Comparison of ENCODE assay signal across 1 cellular context in the genomic region with DNA sequence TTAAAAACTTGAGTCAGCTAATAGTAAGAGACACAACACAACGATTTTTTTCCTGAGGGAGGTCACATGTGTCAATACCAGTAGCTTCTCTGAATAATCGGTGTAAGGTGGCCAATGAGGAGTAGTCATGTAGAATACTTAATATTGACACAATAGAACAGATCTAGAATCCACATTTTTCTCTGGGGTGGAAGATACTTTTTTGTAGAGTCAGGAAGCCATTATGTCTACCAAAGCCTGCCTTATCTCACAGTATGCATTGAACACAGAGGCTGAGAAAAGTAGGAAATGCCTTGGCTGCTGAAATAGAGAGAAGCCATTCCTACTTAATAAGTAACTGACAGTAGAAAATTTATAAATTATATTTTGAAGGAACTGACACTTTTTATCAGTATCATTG.
TF ChIP-seq lines count a peak whose summit lies in the region.

No MANE protein-coding gene starts in this region.

TF ChIP-seq in IMR-90, 13 proteins besides CTCF, POLR2A, EP300 and RAD21:
- TF ChIP-seq CHD1 (IDR thresholded peaks at IDR 0.05; ENCODE audit: low read depth, low read length), result no peak
- TF ChIP-seq SMC3 (IDR thresholded peaks at IDR 0.05; ENCODE audit: low read depth, low read length), result no peak
- no peak for TF ChIP-seq MAZ (IDR thresholded peaks at IDR 0.05; ENCODE audit: borderline replicate concordance, low read depth, low read length)
- TF ChIP-seq, protein P1, sequence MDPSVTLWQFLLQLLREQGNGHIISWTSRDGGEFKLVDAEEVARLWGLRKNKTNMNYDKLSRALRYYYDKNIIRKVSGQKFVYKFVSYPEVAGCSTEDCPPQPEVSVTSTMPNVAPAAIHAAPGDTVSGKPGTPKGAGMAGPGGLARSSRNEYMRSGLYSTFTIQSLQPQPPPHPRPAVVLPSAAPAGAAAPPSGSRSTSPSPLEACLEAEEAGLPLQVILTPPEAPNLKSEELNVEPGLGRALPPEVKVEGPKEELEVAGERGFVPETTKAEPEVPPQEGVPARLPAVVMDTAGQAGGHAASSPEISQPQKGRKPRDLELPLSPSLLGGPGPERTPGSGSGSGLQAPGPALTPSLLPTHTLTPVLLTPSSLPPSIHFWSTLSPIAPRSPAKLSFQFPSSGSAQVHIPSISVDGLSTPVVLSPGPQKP (IDR thresholded peaks at IDR 0.05; ENCODE audit: borderline replicate concordance, low read depth, low read length), result no peak
- TF ChIP-seq MXI1 (IDR thresholded peaks at IDR 0.05; ENCODE audit: borderline replicate concordance, low read depth, low read length), result no peak
- TF ChIP-seq BHLHE40 (IDR thresholded peaks at IDR 0.05; ENCODE audit: low read depth, low read length), result no peak
- TF ChIP-seq MAFK (IDR thresholded peaks at IDR 0.05; ENCODE audit: low read depth, low read length), result no peak
- TF ChIP-seq RCOR1 (IDR thresholded peaks at IDR 0.05; ENCODE audit: insufficient replicate concordance, low read length), result no peak
- no peak for TF ChIP-seq FOS (IDR thresholded peaks at IDR 0.05; ENCODE audit: low read depth, low read length)
- TF ChIP-seq, protein P2, sequence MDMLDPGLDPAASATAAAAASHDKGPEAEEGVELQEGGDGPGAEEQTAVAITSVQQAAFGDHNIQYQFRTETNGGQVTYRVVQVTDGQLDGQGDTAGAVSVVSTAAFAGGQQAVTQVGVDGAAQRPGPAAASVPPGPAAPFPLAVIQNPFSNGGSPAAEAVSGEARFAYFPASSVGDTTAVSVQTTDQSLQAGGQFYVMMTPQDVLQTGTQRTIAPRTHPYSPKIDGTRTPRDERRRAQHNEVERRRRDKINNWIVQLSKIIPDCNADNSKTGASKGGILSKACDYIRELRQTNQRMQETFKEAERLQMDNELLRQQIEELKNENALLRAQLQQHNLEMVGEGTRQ (IDR thresholded peaks at IDR 0.05; ENCODE audit: low read depth, low read length), result no peak
- no peak for TF ChIP-seq NFE2L2 (IDR thresholded peaks at IDR 0.05; ENCODE audit: low read depth, low read length)
